Comparison of ENCODE assay signal across 20 cellular contexts in genomic region chr4:96713271-96713670, GRCh38.
DNase-seq lines count a peak whose midpoint lies in the region; ATAC-seq and TF ChIP-seq lines count a peak whose summit lies in the region.
"Had no signal": no experiment of that assay in that cellular context is flagged by ENCODE, and none has a peak within 500 bp of the region (broad histone marks: within the 10 kb centered on the region; RNA-seq: fewer than 3 reads in every experiment).

No MANE protein-coding gene starts in this region.

- POLR2A ChIA-PET in SK-N-SH (lab: Yijun Ruan, JAX): no interaction called here

- H3K27me3 Mint-ChIP-seq in osteocyte (ENCODE audit: unreplicated experiment): no peaks in the 10 kb centered on the region
- H3K27me3 Mint-ChIP-seq: CD4-positive, alpha-beta memory T cell had no signal

- H3K9me3 ChIP-seq in SK-N-SH: no peaks in the 10 kb centered on the region
- H3K9me3 ChIP-seq in neural cell (ENCODE audit: low read length): no peaks in the 10 kb centered on the region
- H3K9me3 ChIP-seq in osteoblast (ENCODE audit: low read depth, low read length): peaks cover 2% of the 10 kb centered on the region
- H3K9me3 ChIP-seq: A549, BLaER1 had no signal

- H3K4me2 ChIP-seq in SK-N-SH: no peak overlapping the region
- no peak overlapping the region for H3K4me2 ChIP-seq in neural cell (ENCODE audit: low read length)
- no peak overlapping the region for H3K4me2 ChIP-seq in osteoblast (ENCODE audit: insufficient read depth, low read length)
- H3K4me2 ChIP-seq: A549, BLaER1 had no signal

- TF ChIP-seq CTCF in SK-N-SH (IDR thresholded peaks at IDR 0.05): no peak
- no peak for TF ChIP-seq CTCF in cardiac fibroblast (IDR thresholded peaks at IDR 0.05; ENCODE audit: low read depth, low read length)
- no peak for TF ChIP-seq CTCF in fibroblast of pulmonary artery (IDR thresholded peaks at IDR 0.05; ENCODE audit: low read length, missing control alignments)
- no peak for TF ChIP-seq CTCF in neural cell (IDR thresholded peaks at IDR 0.05; ENCODE audit: poor library complexity, severe bottlenecking)
- TF ChIP-seq CTCF in osteoblast (IDR thresholded peaks at IDR 0.05; ENCODE audit: extremely low read depth, low read depth, low read length): no peak
- no peak for TF ChIP-seq CTCF in osteocyte (IDR thresholded peaks at IDR 0.05)

- H4K20me1 ChIP-seq in SK-N-SH (ENCODE audit: insufficient read depth) (no peaks in the 10 kb centered on the region), neural cell (ENCODE audit: insufficient read depth) (no peaks in the 10 kb centered on the region), osteoblast (ENCODE audit: insufficient read depth, low read length) (no peaks in the 10 kb centered on the region)
- H4K20me1 ChIP-seq: BLaER1 had no signal

- H3K4me3 Mint-ChIP-seq in osteocyte (ENCODE audit: unreplicated experiment): no peak overlapping the region
- H3K4me3 Mint-ChIP-seq: CD14-positive monocyte; CD4-positive, alpha-beta memory T cell had no signal

- H3K4me3 ChIP-seq in SK-N-SH (ENCODE audit: low read depth in 2 of 2, low read length in 1 of 2) (no peak overlapping the region), cardiac fibroblast (replicated peaks in 1 of 2; ENCODE audit: low read depth in 2 of 2, low read length in 2 of 2) (no peak overlapping the region), fibroblast of pulmonary artery (replicated peaks; ENCODE audit: low read depth, low read length) (no peak overlapping the region), neural cell (ENCODE audit: low read length) (no peak overlapping the region), osteoblast (ENCODE audit: insufficient read depth, low read length) (no peak overlapping the region)
- H3K4me3 ChIP-seq: A549, BLaER1, GM12878 had no signal

- H3K79me2 ChIP-seq in SK-N-SH (ENCODE audit: insufficient read depth) (no peaks in the 10 kb centered on the region), neural cell (replicated peaks; ENCODE audit: insufficient read depth, low read length) (no peaks in the 10 kb centered on the region), osteoblast (ENCODE audit: insufficient read depth, low read length) (no peaks in the 10 kb centered on the region)

- TF ChIP-seq RAD21 in SK-N-SH (IDR thresholded peaks at IDR 0.05; ENCODE audit: low read length): no peak
- TF ChIP-seq RAD21 in neural cell (conservative IDR thresholded peaks at IDR 0.05): no peak

- CTCF ChIA-PET in SK-N-SH (lab: Yijun Ruan, JAX): no interaction called here

- H3K9ac ChIP-seq in SK-N-SH (no peak overlapping the region), neural cell (ENCODE audit: low read length) (no peak overlapping the region)
- H3K9ac ChIP-seq: BLaER1 had no signal

- H3K36me3 Mint-ChIP-seq in osteocyte (ENCODE audit: unreplicated experiment): no peaks in the 10 kb centered on the region
- H3K36me3 Mint-ChIP-seq: CD14-positive monocyte; CD4-positive, alpha-beta memory T cell had no signal

- peaks cover 3% of the 10 kb centered on the region for H3K9me3 Mint-ChIP-seq in osteocyte (ENCODE audit: unreplicated experiment)

- TF ChIP-seq EP300 in SK-N-SH (IDR thresholded peaks at IDR 0.05; ENCODE audit: borderline replicate concordance in 1 of 2, low read depth in 1 of 2, low read length in 1 of 2) (no peak), neural cell (conservative IDR thresholded peaks at IDR 0.05; ENCODE audit: poor library complexity, severe bottlenecking) (no peak)

- H2AFZ ChIP-seq in SK-N-SH (ENCODE audit: low read depth) (no peak overlapping the region), neural cell (ENCODE audit: low read depth, low read length) (no peak overlapping the region), osteoblast (ENCODE audit: low read length) (no peak overlapping the region)

- ATAC-seq in SK-N-SH treated with all-trans-retinoic acid at 6 μM for 48 hours: no peak
- ATAC-seq: A549, GM12878 had no signal

- H3K9me2 ChIP-seq in SK-N-SH (no peaks in the 10 kb centered on the region), neural cell (ENCODE audit: insufficient read depth, low read length) (no peaks in the 10 kb centered on the region)

- no peak overlapping the region for H3K27ac Mint-ChIP-seq in osteocyte (ENCODE audit: unreplicated experiment)
- H3K27ac Mint-ChIP-seq: CD14-positive monocyte; CD4-positive, alpha-beta memory T cell had no signal

- H3K36me3 ChIP-seq in SK-N-SH (replicated peaks in 1 of 2; ENCODE audit: control insufficient read depth in 1 of 2, insufficient read depth in 2 of 2, low read length in 1 of 2) (no peaks in the 10 kb centered on the region), neural cell (ENCODE audit: insufficient read depth, low read length) (no peaks in the 10 kb centered on the region), osteoblast (ENCODE audit: insufficient read depth, low read length) (no peaks in the 10 kb centered on the region)
- H3K36me3 ChIP-seq: BLaER1 had no signal

- 56% methylated on average over 4 of the region's 4 CpGs for WGBS in SK-N-SH (ENCODE audit: low lambda C conversion rate)

- H3K4me1 Mint-ChIP-seq in osteocyte (ENCODE audit: unreplicated experiment): peaks cover 11% of the 10 kb centered on the region
- H3K4me1 Mint-ChIP-seq: CD14-positive monocyte; CD4-positive, alpha-beta memory T cell had no signal

- no peaks in the 10 kb centered on the region for H3K4me1 ChIP-seq in SK-N-SH (ENCODE audit: control insufficient read depth in 1 of 2, insufficient read depth in 2 of 2, low read depth in 1 of 2, low read length in 1 of 2)
- no peaks in the 10 kb centered on the region for H3K4me1 ChIP-seq in osteoblast (ENCODE audit: insufficient read depth, low read length)
- H3K4me1 ChIP-seq: A549, BLaER1 had no signal

- H3F3A ChIP-seq in SK-N-SH (replicated peaks; ENCODE audit: insufficient read depth) (no peaks in the 10 kb centered on the region), neural cell (ENCODE audit: insufficient read depth, low read length, poor library complexity, severe bottlenecking) (no peaks in the 10 kb centered on the region)

- H3K27ac ChIP-seq in SK-N-SH (ENCODE audit: low read depth in 2 of 2, low read length in 1 of 2) (no peak overlapping the region), neural cell (ENCODE audit: low read length) (no peak overlapping the region), osteoblast (ENCODE audit: low read depth, low read length) (no peak overlapping the region), caudate nucleus (ENCODE audit: low read depth, low read length) (no peak overlapping the region)
- H3K27ac ChIP-seq: 22Rv1, A549, BLaER1 had no signal

- H3K27me3 ChIP-seq in SK-N-SH (ENCODE audit: insufficient read depth) (no peaks in the 10 kb centered on the region), neural cell (ENCODE audit: insufficient read depth, low read depth, low read length) (no peaks in the 10 kb centered on the region), osteoblast (ENCODE audit: insufficient read depth, low read length) (no peaks in the 10 kb centered on the region)
- H3K27me3 ChIP-seq: BLaER1 had no signal

- no peak for DNase-seq in SK-N-SH
- peak; percentile 8 to 29 for DNase-seq in cardiac fibroblast (ENCODE audit: low read depth in 2 of 2)
- peak; percentile 41 for DNase-seq in fibroblast of pulmonary artery (ENCODE audit: low read depth)
- no peak for DNase-seq in osteoblast (ENCODE audit: insufficient read length, low spot score, missing footprints)
- DNase-seq in osteocyte (ENCODE audit: extremely low spot score, unreplicated experiment): no peak
- DNase-seq in caudate nucleus (lab: John Stamatoyannopoulos, UW): no peak
- DNase-seq: CD4-positive, alpha-beta memory T cell; DMS 273 treated with DMSO at 0.1 percent for 48 hours; DMS53; DND-41; EL; GOT3; H7 had no signal

TF ChIP-seq in SK-N-SH treated with all-trans-retinoic acid at 6 μM for 48 hours, 23 proteins besides CTCF, POLR2A, EP300 and RAD21 (continues in another document):
- TF ChIP-seq ZFP3 (CRISPR knock-in tag; IDR thresholded peaks at IDR 0.05) (0 out of 2 replicates have a peak, but pooled peaks have one; percentile 50), OSR1 (CRISPR knock-in tag; IDR thresholded peaks at IDR 0.05) (no peak)

TF ChIP-seq in SK-N-SH, 30 proteins besides CTCF, POLR2A, EP300 and RAD21 (continues in another document):
- no peak for TF ChIP-seq TAF1 (IDR thresholded peaks at IDR 0.05; ENCODE audit: borderline replicate concordance, low read depth, low read length)
- no peak for TF ChIP-seq FOXJ3 (CRISPR knock-in tag; IDR thresholded peaks at IDR 0.05)
- TF ChIP-seq TEAD4 (IDR thresholded peaks at IDR 0.05; ENCODE audit: borderline replicate concordance, insufficient read depth): no peak
- no peak for TF ChIP-seq USF2 (IDR thresholded peaks at IDR 0.05; ENCODE audit: borderline replicate concordance, low read depth, low read length)
- no peak for TF ChIP-seq ELF1 (IDR thresholded peaks at IDR 0.05)
- TF ChIP-seq YY1 (IDR thresholded peaks at IDR 0.05; ENCODE audit: low read depth): no peak
- TF ChIP-seq FOSL2 (IDR thresholded peaks at IDR 0.05; ENCODE audit: borderline replicate concordance, low read depth): no peak

TF ChIP-seq in neural cell, 6 proteins besides CTCF, POLR2A, EP300 and RAD21:
- peak; percentile 25 for TF ChIP-seq POLR2AphosphoS5 (IDR thresholded peaks at IDR 0.05)
- no peak for TF ChIP-seq TAF1 (IDR thresholded peaks at IDR 0.05; ENCODE audit: low read depth)

Comparison
In these comparisons a context has a peak if more than half of its experiments do, and no peak if none do; other contexts are left out.
1. DNase-seq: peak in cardiac fibroblast (2 of 2) and fibroblast of pulmonary artery (single experiment); none in SK-N-SH (single experiment), osteoblast (single experiment), osteocyte (single experiment) and caudate nucleus (0 of 61).